In genomic region chr16:57471209-57471608, GRCh38 we compare ENCODE assay signal across 18 cellular contexts. TPM values are rescaled to one million over a fixed set of nuclear protein-coding genes. Genes with fewer than 3 reads are reported as not detected.
A peak's percentile ranks its signal among the peaks of the same experiment; 100 is the strongest.
DNase-seq lines count a peak whose midpoint lies in the region; ATAC-seq and TF ChIP-seq lines count a peak whose summit lies in the region.
"Had no signal": no experiment of that assay in that cellular context is flagged by ENCODE, and none has a peak within 500 bp of the region (broad histone marks: within the 10 kb centered on the region; RNA-seq: fewer than 3 reads in every experiment).

No MANE protein-coding gene starts in this region.

- TF ChIP-seq CTCF in BE2C (IDR thresholded peaks at IDR 0.05; ENCODE audit: low read depth, low read length): no peak
- TF ChIP-seq CTCF in body of pancreas (IDR thresholded peaks at IDR 0.05): no peak
- TF ChIP-seq CTCF in left lung (IDR thresholded peaks at IDR 0.05): no peak
- TF ChIP-seq CTCF in progenitor cell of endocrine pancreas (IDR thresholded peaks at IDR 0.05; ENCODE audit: unreplicated experiment): no peak

- H3K27ac ChIP-seq in body of pancreas (peak overlapping the region; percentile 9 to 68 (median 31)), left lung (peak overlapping the region; percentile 27 to 58)

- H3K9me3 Mint-ChIP-seq in progenitor cell of endocrine pancreas (ENCODE audit: low read depth): no peaks in the 10 kb centered on the region
- H3K9me3 Mint-ChIP-seq in stimulated activated naive B cell treated with anti-CD40 and anti-IgM and Interleukin-4, amounts not matched to agents 10 μg/mL and 1 μg/mL and 100 μg/mL, for 72 hours: no peaks in the 10 kb centered on the region
- H3K9me3 Mint-ChIP-seq: activated CD4-positive, alpha-beta T cell treated with anti-CD3 and anti-CD28 coated beads, Interleukin-2, amount 10 ng/mL, durations not matched to agents 7 days and 5 days had no signal

- H3K9me3 ChIP-seq in BE2C: no peaks in the 10 kb centered on the region
- H3K9me3 ChIP-seq in body of pancreas: no peaks in the 10 kb centered on the region
- H3K9me3 ChIP-seq in left lung: no peaks in the 10 kb centered on the region

- peak; percentile 43 for DNase-seq in BE2C
- DNase-seq in body of pancreas: no peak
- DNase-seq in left lung: no peak
- DNase-seq in progenitor cell of endocrine pancreas (ENCODE audit: low spot score, unreplicated experiment): no peak
- DNase-seq in DMS 273 treated with DMSO at 0.1 percent for 48 hours (lab: John Stamatoyannopoulos, UW): no peak
- DNase-seq in H4 (ENCODE audit: low spot score): no peak
- DNase-seq in stimulated activated naive B cell treated with anti-CD40 and anti-IgM and Interleukin-4, amounts not matched to agents 10 μg/mL and 1 μg/mL and 100 μg/mL, for 72 hours: no peak
- no peak for DNase-seq in ecto neural progenitor cell (ENCODE audit: low spot score)
- DNase-seq: activated CD4-positive, alpha-beta T cell treated with anti-CD3 and anti-CD28 coated beads, Interleukin-2, amount 10 ng/mL, durations not matched to agents 7 days and 5 days; activated CD8-positive, alpha-beta memory T cell treated with anti-CD3 and anti-CD28 coated beads, Interleukin-2, amount 50 U/mL, for 48 hours; activated effector memory CD4-positive, alpha-beta T cell treated with anti-CD3 and anti-CD28 coated beads, Interleukin-2, amount 50 U/mL, for 16 hours; caudate nucleus; NCI-H1092 treated with DMSO at 0.1 percent for 48 hours; NCI-H2081; occipital lobe; PC-3; SHP77 treated with DMSO at 0.1 percent for 48 hours had no signal

- H3K36me3 ChIP-seq in BE2C: peaks cover 96% of the 10 kb centered on the region
- H3K36me3 ChIP-seq in body of pancreas (replicated peaks in 1 of 2; ENCODE audit: insufficient read depth in 1 of 2, low read depth in 2 of 2): peaks cover 6 to 19% of the 10 kb centered on the region in 2 donors
- peaks cover 0 to 89% of the 10 kb centered on the region in 2 donors for H3K36me3 ChIP-seq in left lung

- H3K4me3 Mint-ChIP-seq in progenitor cell of endocrine pancreas (ENCODE audit: low read depth): peak overlapping the region; percentile 14
- H3K4me3 Mint-ChIP-seq in stimulated activated naive B cell treated with anti-CD40 and anti-IgM and Interleukin-4, amounts not matched to agents 10 μg/mL and 1 μg/mL and 100 μg/mL, for 72 hours: no peak overlapping the region
- H3K4me3 Mint-ChIP-seq: activated CD4-positive, alpha-beta T cell treated with anti-CD3 and anti-CD28 coated beads, Interleukin-2, amount 10 ng/mL, durations not matched to agents 7 days and 5 days had no signal

- ATAC-seq in body of pancreas: no peak
- ATAC-seq in left lung: peak; percentile 6
- no peak for ATAC-seq in stimulated activated naive B cell treated with anti-CD40 and anti-IgM and Interleukin-4, amounts not matched to agents 10 μg/mL and 1 μg/mL and 100 μg/mL, for 72 hours (replicated peaks)
- ATAC-seq: esophagus mucosa, PC-3 had no signal

- peak overlapping the region; percentile 90 for H3K27ac Mint-ChIP-seq in progenitor cell of endocrine pancreas
- no peak overlapping the region for H3K27ac Mint-ChIP-seq in stimulated activated naive B cell treated with anti-CD40 and anti-IgM and Interleukin-4, amounts not matched to agents 10 μg/mL and 1 μg/mL and 100 μg/mL, for 72 hours
- H3K27ac Mint-ChIP-seq: activated CD4-positive, alpha-beta T cell treated with anti-CD3 and anti-CD28 coated beads, Interleukin-2, amount 10 ng/mL, durations not matched to agents 7 days and 5 days had no signal

- peaks cover 53% of the 10 kb centered on the region for H3K4me1 ChIP-seq in BE2C
- peaks cover 31% of the 10 kb centered on the region for H3K4me1 ChIP-seq in body of pancreas
- H3K4me1 ChIP-seq in left lung: peaks cover 14 to 39% of the 10 kb centered on the region in 2 donors

- H3K4me3 ChIP-seq in BE2C (ENCODE audit: low read depth, low read length) (no peak overlapping the region), body of pancreas (no peak overlapping the region), left lung (no peak overlapping the region)

- no peaks in the 10 kb centered on the region for H3K27me3 Mint-ChIP-seq in progenitor cell of endocrine pancreas
- no peaks in the 10 kb centered on the region for H3K27me3 Mint-ChIP-seq in stimulated activated naive B cell treated with anti-CD40 and anti-IgM and Interleukin-4, amounts not matched to agents 10 μg/mL and 1 μg/mL and 100 μg/mL, for 72 hours
- H3K27me3 Mint-ChIP-seq: activated CD4-positive, alpha-beta T cell treated with anti-CD3 and anti-CD28 coated beads, Interleukin-2, amount 10 ng/mL, durations not matched to agents 7 days and 5 days had no signal

- WGBS in body of pancreas, 2 donors: 71 to 95% methylated on average over 1 of the region's 1 CpG

- no peak for TF ChIP-seq POLR2A in body of pancreas (IDR thresholded peaks at IDR 0.05)

- peaks cover 15% of the 10 kb centered on the region for H3K36me3 Mint-ChIP-seq in progenitor cell of endocrine pancreas (ENCODE audit: insufficient read depth)
- H3K36me3 Mint-ChIP-seq in stimulated activated naive B cell treated with anti-CD40 and anti-IgM and Interleukin-4, amounts not matched to agents 10 μg/mL and 1 μg/mL and 100 μg/mL, for 72 hours: peaks cover 33 to 42% of the 10 kb centered on the region in 2 donors

- H3K4me1 Mint-ChIP-seq in progenitor cell of endocrine pancreas (ENCODE audit: low read depth): peaks cover 28% of the 10 kb centered on the region
- peaks cover 14 to 20% of the 10 kb centered on the region in 2 donors for H3K4me1 Mint-ChIP-seq in stimulated activated naive B cell treated with anti-CD40 and anti-IgM and Interleukin-4, amounts not matched to agents 10 μg/mL and 1 μg/mL and 100 μg/mL, for 72 hours

- intact Hi-C loops in body of pancreas (cut with DNase I): no loop called here
- intact Hi-C loops in left lung (cut with DNase I): no loop called here

- H3K27me3 ChIP-seq in BE2C (no peaks in the 10 kb centered on the region), body of pancreas (no peaks in the 10 kb centered on the region), left lung (no peaks in the 10 kb centered on the region)

RNA-seq across cellular contexts. Expression of gene POLR2C, which starts 8.7 kb away (rescaled TPM):
- 481 TPM for polyA plus RNA-seq in BE2C (2012; ENCODE audit: insufficient read depth, insufficient read length, low read depth)
- 10 to 100 TPM; 34.9 to 77.3 TPM for total RNA-seq in body of pancreas
- 10 to 100 TPM; 76.5 to 85.2 TPM for total RNA-seq in left lung
- total RNA-seq in progenitor cell of endocrine pancreas: 68.5 and 69.6 TPM in 2 replicates
- total RNA-seq in H4 (2014; rRNA removed; shearing (Covaris generic)): 201 and 244 TPM in 2 replicates

RNA-seq across cellular contexts. Expression of gene DOK4, which starts 15.1 kb away (rescaled TPM):
- polyA plus RNA-seq in BE2C (2012; ENCODE audit: insufficient read depth, insufficient read length, low read depth): 342 TPM
- 10 to 100 TPM; 33.0 to 36.1 TPM for total RNA-seq in body of pancreas
- 100 to 1,000 TPM in 1 of 2 donors, 10 to 100 TPM in 1; 41.8 to 108 TPM for total RNA-seq in left lung
- total RNA-seq in progenitor cell of endocrine pancreas: 35.0 and 38.6 TPM in 2 replicates
- 15.5 and 25.4 TPM in 2 replicates for total RNA-seq in H4 (2014; rRNA removed; shearing (Covaris generic))

RNA-seq across cellular contexts. Expression of gene COQ9, which starts 23.9 kb away (rescaled TPM):
- polyA plus RNA-seq in BE2C (2012; ENCODE audit: insufficient read depth, insufficient read length, low read depth): 183 TPM
- total RNA-seq in body of pancreas (10 to 100 TPM; 38.7 to 56.0 TPM), left lung (10 to 100 TPM; 47.3 to 48.8 TPM), progenitor cell of endocrine pancreas (70.2 and 74.5 TPM in 2 replicates)
- 67.6 and 76.9 TPM in 2 replicates for total RNA-seq in H4 (2014; rRNA removed; shearing (Covaris generic))

RNA-seq across cellular contexts. Expression of gene CIAPIN1, which starts 24.0 kb away (rescaled TPM):
- polyA plus RNA-seq in BE2C (2012; ENCODE audit: insufficient read depth, insufficient read length, low read depth): 168 TPM
- total RNA-seq in body of pancreas (10 to 100 TPM; 13.5 to 19.4 TPM), left lung (10 to 100 TPM; 48.6 to 51.5 TPM), progenitor cell of endocrine pancreas (79.3 and 83.3 TPM in 2 replicates)
- total RNA-seq in H4 (2014; rRNA removed; shearing (Covaris generic)): 88.4 and 96.4 TPM in 2 replicates
